ENCODE assay signal across 1 cellular context in the genomic region with DNA sequence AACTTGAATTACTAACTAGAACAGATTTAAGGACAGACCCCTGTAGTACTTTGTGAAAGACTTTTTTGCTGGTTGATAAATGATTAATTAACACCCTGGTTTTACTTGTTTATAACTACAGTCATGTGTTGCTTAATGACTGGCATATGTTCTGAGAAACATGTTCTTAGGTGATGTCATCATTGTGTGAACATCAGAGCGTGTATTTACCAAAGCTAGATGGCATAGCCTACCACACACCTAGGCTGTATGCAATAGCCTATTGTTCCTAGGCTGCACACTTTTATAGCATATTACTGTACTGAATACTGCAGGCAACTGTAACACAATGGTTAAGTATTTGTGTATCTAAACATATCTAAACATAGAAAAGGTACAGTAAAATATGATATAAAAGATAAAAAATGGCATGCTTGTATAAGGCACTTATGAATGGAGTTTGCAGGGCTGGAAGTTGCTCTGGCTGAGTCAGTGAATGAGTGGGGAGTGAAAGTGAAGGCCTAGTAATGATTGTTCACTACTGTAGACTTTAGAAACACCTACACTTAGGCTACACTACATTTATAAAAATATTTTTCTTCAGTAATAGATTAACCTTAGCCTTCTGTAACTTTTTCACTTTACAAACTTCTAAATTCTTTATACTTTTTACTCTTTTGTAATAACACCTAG.
A peak's percentile ranks its signal among the peaks of the same experiment; 100 is the strongest.
TF ChIP-seq lines count a peak whose summit lies in the region.

No MANE protein-coding gene starts in this region.

TF ChIP-seq in HEK293, 187 proteins besides CTCF, POLR2A, EP300 and RAD21 (continued from another document):
- TF ChIP-seq, protein P1, sequence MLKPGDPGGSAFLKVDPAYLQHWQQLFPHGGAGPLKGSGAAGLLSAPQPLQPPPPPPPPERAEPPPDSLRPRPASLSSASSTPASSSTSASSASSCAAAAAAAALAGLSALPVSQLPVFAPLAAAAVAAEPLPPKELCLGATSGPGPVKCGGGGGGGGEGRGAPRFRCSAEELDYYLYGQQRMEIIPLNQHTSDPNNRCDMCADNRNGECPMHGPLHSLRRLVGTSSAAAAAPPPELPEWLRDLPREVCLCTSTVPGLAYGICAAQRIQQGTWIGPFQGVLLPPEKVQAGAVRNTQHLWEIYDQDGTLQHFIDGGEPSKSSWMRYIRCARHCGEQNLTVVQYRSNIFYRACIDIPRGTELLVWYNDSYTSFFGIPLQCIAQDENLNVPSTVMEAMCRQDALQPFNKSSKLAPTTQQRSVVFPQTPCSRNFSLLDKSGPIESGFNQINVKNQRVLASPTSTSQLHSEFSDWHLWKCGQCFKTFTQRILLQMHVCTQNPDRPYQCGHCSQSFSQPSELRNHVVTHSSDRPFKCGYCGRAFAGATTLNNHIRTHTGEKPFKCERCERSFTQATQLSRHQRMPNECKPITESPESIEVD (tag by site-specific recombination; IDR thresholded peaks at IDR 0.05): no peak
- TF ChIP-seq, protein P2, sequence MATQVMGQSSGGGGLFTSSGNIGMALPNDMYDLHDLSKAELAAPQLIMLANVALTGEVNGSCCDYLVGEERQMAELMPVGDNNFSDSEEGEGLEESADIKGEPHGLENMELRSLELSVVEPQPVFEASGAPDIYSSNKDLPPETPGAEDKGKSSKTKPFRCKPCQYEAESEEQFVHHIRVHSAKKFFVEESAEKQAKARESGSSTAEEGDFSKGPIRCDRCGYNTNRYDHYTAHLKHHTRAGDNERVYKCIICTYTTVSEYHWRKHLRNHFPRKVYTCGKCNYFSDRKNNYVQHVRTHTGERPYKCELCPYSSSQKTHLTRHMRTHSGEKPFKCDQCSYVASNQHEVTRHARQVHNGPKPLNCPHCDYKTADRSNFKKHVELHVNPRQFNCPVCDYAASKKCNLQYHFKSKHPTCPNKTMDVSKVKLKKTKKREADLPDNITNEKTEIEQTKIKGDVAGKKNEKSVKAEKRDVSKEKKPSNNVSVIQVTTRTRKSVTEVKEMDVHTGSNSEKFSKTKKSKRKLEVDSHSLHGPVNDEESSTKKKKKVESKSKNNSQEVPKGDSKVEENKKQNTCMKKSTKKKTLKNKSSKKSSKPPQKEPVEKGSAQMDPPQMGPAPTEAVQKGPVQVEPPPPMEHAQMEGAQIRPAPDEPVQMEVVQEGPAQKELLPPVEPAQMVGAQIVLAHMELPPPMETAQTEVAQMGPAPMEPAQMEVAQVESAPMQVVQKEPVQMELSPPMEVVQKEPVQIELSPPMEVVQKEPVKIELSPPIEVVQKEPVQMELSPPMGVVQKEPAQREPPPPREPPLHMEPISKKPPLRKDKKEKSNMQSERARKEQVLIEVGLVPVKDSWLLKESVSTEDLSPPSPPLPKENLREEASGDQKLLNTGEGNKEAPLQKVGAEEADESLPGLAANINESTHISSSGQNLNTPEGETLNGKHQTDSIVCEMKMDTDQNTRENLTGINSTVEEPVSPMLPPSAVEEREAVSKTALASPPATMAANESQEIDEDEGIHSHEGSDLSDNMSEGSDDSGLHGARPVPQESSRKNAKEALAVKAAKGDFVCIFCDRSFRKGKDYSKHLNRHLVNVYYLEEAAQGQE (tag by site-specific recombination; IDR thresholded peaks at IDR 0.05): no peak
- no peak for TF ChIP-seq ZNF624 (tag by site-specific recombination; IDR thresholded peaks at IDR 0.05)
- TF ChIP-seq, protein P3, sequence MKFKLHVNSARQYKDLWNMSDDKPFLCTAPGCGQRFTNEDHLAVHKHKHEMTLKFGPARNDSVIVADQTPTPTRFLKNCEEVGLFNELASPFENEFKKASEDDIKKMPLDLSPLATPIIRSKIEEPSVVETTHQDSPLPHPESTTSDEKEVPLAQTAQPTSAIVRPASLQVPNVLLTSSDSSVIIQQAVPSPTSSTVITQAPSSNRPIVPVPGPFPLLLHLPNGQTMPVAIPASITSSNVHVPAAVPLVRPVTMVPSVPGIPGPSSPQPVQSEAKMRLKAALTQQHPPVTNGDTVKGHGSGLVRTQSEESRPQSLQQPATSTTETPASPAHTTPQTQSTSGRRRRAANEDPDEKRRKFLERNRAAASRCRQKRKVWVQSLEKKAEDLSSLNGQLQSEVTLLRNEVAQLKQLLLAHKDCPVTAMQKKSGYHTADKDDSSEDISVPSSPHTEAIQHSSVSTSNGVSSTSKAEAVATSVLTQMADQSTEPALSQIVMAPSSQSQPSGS (tag by site-specific recombination; IDR thresholded peaks at IDR 0.05; ENCODE audit: low read depth): peak; percentile 90
- peak; percentile 47 for TF ChIP-seq SCRT2 (tag by site-specific recombination; IDR thresholded peaks at IDR 0.05)
- TF ChIP-seq, protein P4, sequence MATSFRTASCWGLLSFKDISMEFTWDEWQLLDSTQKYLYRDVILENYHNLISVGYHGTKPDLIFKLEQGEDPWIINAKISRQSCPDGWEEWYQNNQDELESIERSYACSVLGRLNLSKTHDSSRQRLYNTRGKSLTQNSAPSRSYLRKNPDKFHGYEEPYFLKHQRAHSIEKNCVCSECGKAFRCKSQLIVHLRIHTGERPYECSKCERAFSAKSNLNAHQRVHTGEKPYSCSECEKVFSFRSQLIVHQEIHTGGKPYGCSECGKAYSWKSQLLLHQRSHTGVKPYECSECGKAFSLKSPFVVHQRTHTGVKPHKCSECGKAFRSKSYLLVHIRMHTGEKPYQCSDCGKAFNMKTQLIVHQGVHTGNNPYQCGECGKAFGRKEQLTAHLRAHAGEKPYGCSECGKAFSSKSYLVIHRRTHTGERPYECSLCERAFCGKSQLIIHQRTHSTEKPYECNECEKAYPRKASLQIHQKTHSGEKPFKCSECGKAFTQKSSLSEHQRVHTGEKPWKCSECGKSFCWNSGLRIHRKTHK (tag by site-specific recombination; IDR thresholded peaks at IDR 0.05): no peak
- TF ChIP-seq KLF8 (tag by site-specific recombination; IDR thresholded peaks at IDR 0.05): no peak
- 0 out of 2 replicates have a peak, but pooled peaks have one; percentile 16 for TF ChIP-seq ZNF600 (tag by site-specific recombination; IDR thresholded peaks at IDR 0.05)
- TF ChIP-seq ZNF311 (tag by site-specific recombination; IDR thresholded peaks at IDR 0.05; ENCODE audit: borderline replicate concordance): no peak
- TF ChIP-seq, protein P5, sequence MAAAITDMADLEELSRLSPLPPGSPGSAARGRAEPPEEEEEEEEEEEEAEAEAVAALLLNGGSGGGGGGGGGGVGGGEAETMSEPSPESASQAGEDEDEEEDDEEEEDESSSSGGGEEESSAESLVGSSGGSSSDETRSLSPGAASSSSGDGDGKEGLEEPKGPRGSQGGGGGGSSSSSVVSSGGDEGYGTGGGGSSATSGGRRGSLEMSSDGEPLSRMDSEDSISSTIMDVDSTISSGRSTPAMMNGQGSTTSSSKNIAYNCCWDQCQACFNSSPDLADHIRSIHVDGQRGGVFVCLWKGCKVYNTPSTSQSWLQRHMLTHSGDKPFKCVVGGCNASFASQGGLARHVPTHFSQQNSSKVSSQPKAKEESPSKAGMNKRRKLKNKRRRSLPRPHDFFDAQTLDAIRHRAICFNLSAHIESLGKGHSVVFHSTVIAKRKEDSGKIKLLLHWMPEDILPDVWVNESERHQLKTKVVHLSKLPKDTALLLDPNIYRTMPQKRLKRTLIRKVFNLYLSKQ (tag by site-specific recombination; IDR thresholded peaks at IDR 0.05; ENCODE audit: borderline replicate concordance): no peak
- TF ChIP-seq, protein P6, sequence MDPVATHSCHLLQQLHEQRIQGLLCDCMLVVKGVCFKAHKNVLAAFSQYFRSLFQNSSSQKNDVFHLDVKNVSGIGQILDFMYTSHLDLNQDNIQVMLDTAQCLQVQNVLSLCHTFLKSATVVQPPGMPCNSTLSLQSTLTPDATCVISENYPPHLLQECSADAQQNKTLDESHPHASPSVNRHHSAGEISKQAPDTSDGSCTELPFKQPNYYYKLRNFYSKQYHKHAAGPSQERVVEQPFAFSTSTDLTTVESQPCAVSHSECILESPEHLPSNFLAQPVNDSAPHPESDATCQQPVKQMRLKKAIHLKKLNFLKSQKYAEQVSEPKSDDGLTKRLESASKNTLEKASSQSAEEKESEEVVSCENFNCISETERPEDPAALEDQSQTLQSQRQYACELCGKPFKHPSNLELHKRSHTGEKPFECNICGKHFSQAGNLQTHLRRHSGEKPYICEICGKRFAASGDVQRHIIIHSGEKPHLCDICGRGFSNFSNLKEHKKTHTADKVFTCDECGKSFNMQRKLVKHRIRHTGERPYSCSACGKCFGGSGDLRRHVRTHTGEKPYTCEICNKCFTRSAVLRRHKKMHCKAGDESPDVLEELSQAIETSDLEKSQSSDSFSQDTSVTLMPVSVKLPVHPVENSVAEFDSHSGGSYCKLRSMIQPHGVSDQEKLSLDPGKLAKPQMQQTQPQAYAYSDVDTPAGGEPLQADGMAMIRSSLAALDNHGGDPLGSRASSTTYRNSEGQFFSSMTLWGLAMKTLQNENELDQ (tag by site-specific recombination; IDR thresholded peaks at IDR 0.05; ENCODE audit: low read depth): no peak
- TF ChIP-seq, protein P7, sequence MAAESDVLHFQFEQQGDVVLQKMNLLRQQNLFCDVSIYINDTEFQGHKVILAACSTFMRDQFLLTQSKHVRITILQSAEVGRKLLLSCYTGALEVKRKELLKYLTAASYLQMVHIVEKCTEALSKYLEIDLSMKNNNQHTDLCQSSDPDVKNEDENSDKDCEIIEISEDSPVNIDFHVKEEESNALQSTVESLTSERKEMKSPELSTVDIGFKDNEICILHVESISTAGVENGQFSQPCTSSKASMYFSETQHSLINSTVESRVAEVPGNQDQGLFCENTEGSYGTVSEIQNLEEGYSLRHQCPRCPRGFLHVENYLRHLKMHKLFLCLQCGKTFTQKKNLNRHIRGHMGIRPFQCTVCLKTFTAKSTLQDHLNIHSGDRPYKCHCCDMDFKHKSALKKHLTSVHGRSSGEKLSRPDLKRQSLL (tag by site-specific recombination; IDR thresholded peaks at IDR 0.05): no peak
- TF ChIP-seq ZNF132 (tag by site-specific recombination; IDR thresholded peaks at IDR 0.05; ENCODE audit: borderline replicate concordance): no peak
